Comparison of ENCODE assay signal across 26 cellular contexts in genomic region chr19:23345838-23346237, GRCh38. TPM values are rescaled to one million over a fixed set of nuclear protein-coding genes. Genes with fewer than 3 reads are reported as not detected.
A peak's percentile ranks its signal among the peaks of the same experiment; 100 is the strongest.
DNase-seq lines count a peak whose midpoint lies in the region; ATAC-seq and TF ChIP-seq lines count a peak whose summit lies in the region.
"Had no signal": no experiment of that assay in that cellular context is flagged by ENCODE, and none has a peak within 500 bp of the region (broad histone marks: within the 10 kb centered on the region; RNA-seq: fewer than 3 reads in every experiment).

No MANE protein-coding gene starts in this region.

- peaks cover 14 to 64% of the 10 kb centered on the region in 2 donors for H3K36me3 ChIP-seq in muscle layer of duodenum (ENCODE audit: control insufficient read depth in 1 of 2, insufficient read depth in 2 of 2, low read length in 2 of 2)
- H3K36me3 ChIP-seq: neutrophil, SJSA1 had no signal

- peaks cover 17 to 25% of the 10 kb centered on the region in 2 donors for H3K4me1 Mint-ChIP-seq in effector memory CD8-positive, alpha-beta T cell (ENCODE audit: low read depth in 2 of 2)
- no peaks in the 10 kb centered on the region for H3K4me1 Mint-ChIP-seq in activated CD4-positive, alpha-beta T cell treated with anti-CD3 and anti-CD28 coated beads, Interleukin-2, amount 10 ng/mL, durations not matched to agents 7 days and 5 days
- H3K4me1 Mint-ChIP-seq: activated B cell treated with CpG ODN at 0.5 μM for 24 hours; activated CD4-positive, alpha-beta memory T cell treated with anti-CD3 and anti-CD28 coated beads, Interleukin-2, amount 10 ng/mL, durations not matched to agents 7 days and 5 days; stimulated activated naive CD8-positive, alpha-beta T cell treated with anti-CD3 and anti-CD28 coated beads, Interleukin-15, amount 100 ng/mL, for 72 hours had no signal

- DNase-seq in NCI-H69 (lab: John Stamatoyannopoulos, UW) (peak; percentile 2), germinal center (ENCODE audit: low spot score) (no peak)
- no peak for DNase-seq in effector memory CD8-positive, alpha-beta T cell
- no peak for DNase-seq in activated CD4-positive, alpha-beta T cell treated with anti-CD3 and anti-CD28 coated beads, Interleukin-2, amount 10 ng/mL, durations not matched to agents 7 days and 5 days
- DNase-seq: activated B cell treated with CpG ODN at 0.5 μM for 24 hours; activated CD4-positive, alpha-beta memory T cell treated with anti-CD3 and anti-CD28 coated beads, Interleukin-2, amount 10 ng/mL, durations not matched to agents 7 days and 5 days; activated naive CD4-positive, alpha-beta T cell treated with anti-CD3 and anti-CD28 coated beads, Interleukin-2, amount 50 U/mL, for 16 hours; activated T-cell treated with anti-CD3 and anti-CD28 coated beads, Interleukin-2, amount 50 U/mL, for 48 hours; aorta; CD8-positive, alpha-beta memory T cell; DMS79 treated with DMSO at 0.1 percent for 48 hours; gastrocnemius medialis; NCI-H1436 treated with DMSO at 0.1 percent for 48 hours; NCI-H748 treated with DMSO at 0.1 percent for 48 hours; Peyer's patch; stimulated activated CD4-positive, alpha-beta T cell treated with anti-CD3 and anti-CD28 coated beads, Interleukin-4, amount 100 ng/mL, for 1 hour; stimulated activated naive CD8-positive, alpha-beta T cell treated with anti-CD3 and anti-CD28 coated beads, Interleukin-15, amount 100 ng/mL, for 72 hours; upper lobe of left lung had no signal

- H3K9me3 Mint-ChIP-seq in effector memory CD8-positive, alpha-beta T cell: peaks cover 38 to 45% of the 10 kb centered on the region in 2 donors
- H3K9me3 Mint-ChIP-seq in activated CD4-positive, alpha-beta T cell treated with anti-CD3 and anti-CD28 coated beads, Interleukin-2, amount 10 ng/mL, durations not matched to agents 7 days and 5 days: peaks cover 73% of the 10 kb centered on the region

- H3K9me3 ChIP-seq in muscle layer of duodenum (ENCODE audit: control insufficient read depth in 1 of 2, low read length in 2 of 2): peaks cover 59 to 71% of the 10 kb centered on the region in 2 donors
- H3K9me3 ChIP-seq: SJSA1 had no signal

- H3K4me3 ChIP-seq in muscle layer of duodenum (ENCODE audit: low read depth in 1 of 2, low read length in 2 of 2): peak overlapping the region; percentile 33 to 39
- H3K4me3 ChIP-seq: gastrocnemius medialis, Peyer's patch, SJSA1, upper lobe of left lung had no signal

- H3K4me1 ChIP-seq in muscle layer of duodenum (ENCODE audit: control insufficient read depth in 1 of 2, insufficient read depth in 2 of 2, low read length in 2 of 2): no peaks in the 10 kb centered on the region
- H3K4me1 ChIP-seq: gastrocnemius medialis, Peyer's patch, SJSA1, upper lobe of left lung had no signal

- TF ChIP-seq CTCF in GM12873 (IDR thresholded peaks at IDR 0.05; ENCODE audit: insufficient read depth, low read depth, low read length, missing control alignments): peak; percentile 19

- H3K36me3 Mint-ChIP-seq in effector memory CD8-positive, alpha-beta T cell (ENCODE audit: insufficient read depth): peaks cover 4% of the 10 kb centered on the region
- H3K36me3 Mint-ChIP-seq in activated CD4-positive, alpha-beta T cell treated with anti-CD3 and anti-CD28 coated beads, Interleukin-2, amount 10 ng/mL, durations not matched to agents 7 days and 5 days (ENCODE audit: low read depth): peaks cover 84% of the 10 kb centered on the region

- POLR2A ChIA-PET in activated CD4-positive, alpha-beta T cell treated with anti-CD3 and anti-CD28 coated beads, Interleukin-2, amount 10 ng/mL, durations not matched to agents 7 days and 5 days (lab: Charles Lee): no interaction called here

- peak overlapping the region; percentile 29 to 35 for H3K4me3 Mint-ChIP-seq in effector memory CD8-positive, alpha-beta T cell
- no peak overlapping the region for H3K4me3 Mint-ChIP-seq in activated CD4-positive, alpha-beta T cell treated with anti-CD3 and anti-CD28 coated beads, Interleukin-2, amount 10 ng/mL, durations not matched to agents 7 days and 5 days
- H3K4me3 Mint-ChIP-seq: activated B cell treated with CpG ODN at 0.5 μM for 24 hours; activated CD4-positive, alpha-beta memory T cell treated with anti-CD3 and anti-CD28 coated beads, Interleukin-2, amount 10 ng/mL, durations not matched to agents 7 days and 5 days; CD8-positive, alpha-beta memory T cell; central memory CD8-positive, alpha-beta T cell; stimulated activated naive CD8-positive, alpha-beta T cell treated with anti-CD3 and anti-CD28 coated beads, Interleukin-15, amount 100 ng/mL, for 72 hours had no signal

- TF ChIP-seq POLR2A in GM18505 (IDR thresholded peaks at IDR 0.05; ENCODE audit: borderline replicate concordance, extremely low read depth, insufficient read depth, insufficient read length): no peak

- CTCF ChIA-PET in activated CD4-positive, alpha-beta T cell treated with anti-CD3 and anti-CD28 coated beads, Interleukin-2, amount 10 ng/mL, durations not matched to agents 7 days and 5 days (lab: Charles Lee): no interaction called here

- H3K27ac ChIP-seq in muscle layer of duodenum (ENCODE audit: low read length): no peak overlapping the region
- H3K27ac ChIP-seq: gastrocnemius medialis, neutrophil, Peyer's patch, SJSA1, upper lobe of left lung had no signal

- H3K27me3 ChIP-seq in muscle layer of duodenum (ENCODE audit: low read depth, low read length): no peaks in the 10 kb centered on the region
- H3K27me3 ChIP-seq: gastrocnemius medialis, neutrophil, Peyer's patch, SJSA1, upper lobe of left lung had no signal

- H3K27ac Mint-ChIP-seq in effector memory CD8-positive, alpha-beta T cell: no peak overlapping the region
- H3K27ac Mint-ChIP-seq in activated CD4-positive, alpha-beta T cell treated with anti-CD3 and anti-CD28 coated beads, Interleukin-2, amount 10 ng/mL, durations not matched to agents 7 days and 5 days: no peak overlapping the region
- H3K27ac Mint-ChIP-seq: activated B cell treated with CpG ODN at 0.5 μM for 24 hours; activated CD4-positive, alpha-beta memory T cell treated with anti-CD3 and anti-CD28 coated beads, Interleukin-2, amount 10 ng/mL, durations not matched to agents 7 days and 5 days; CD8-positive, alpha-beta memory T cell had no signal

- ATAC-seq in effector memory CD8-positive, alpha-beta T cell (replicated peaks): no peak
- no peak for ATAC-seq in GM18505 (IDR thresholded peaks at IDR 0.05; ENCODE audit: unreplicated experiment)
- no peak for ATAC-seq in GM21360 (IDR thresholded peaks at IDR 0.05; ENCODE audit: unreplicated experiment)
- ATAC-seq: esophagus mucosa; gastrocnemius medialis; stimulated activated naive CD8-positive, alpha-beta T cell treated with anti-CD3 and anti-CD28 coated beads, Interleukin-15, amount 100 ng/mL, for 72 hours had no signal

- H3K27me3 Mint-ChIP-seq in effector memory CD8-positive, alpha-beta T cell: no peaks in the 10 kb centered on the region
- no peaks in the 10 kb centered on the region for H3K27me3 Mint-ChIP-seq in activated CD4-positive, alpha-beta T cell treated with anti-CD3 and anti-CD28 coated beads, Interleukin-2, amount 10 ng/mL, durations not matched to agents 7 days and 5 days
- H3K27me3 Mint-ChIP-seq: activated B cell treated with CpG ODN at 0.5 μM for 24 hours; activated CD4-positive, alpha-beta memory T cell treated with anti-CD3 and anti-CD28 coated beads, Interleukin-2, amount 10 ng/mL, durations not matched to agents 7 days and 5 days; CD8-positive, alpha-beta memory T cell; central memory CD8-positive, alpha-beta T cell; stimulated activated naive CD8-positive, alpha-beta T cell treated with anti-CD3 and anti-CD28 coated beads, Interleukin-15, amount 100 ng/mL, for 72 hours had no signal

RNA-seq across cellular contexts. Expression of gene ZNF91, which starts 49.4 kb away (rescaled TPM):
- 10 to 100 TPM; 56.8 to 64.7 TPM for total RNA-seq in activated CD4-positive, alpha-beta T cell treated with anti-CD3 and anti-CD28 coated beads, Interleukin-2, amount 10 ng/mL, durations not matched to agents 7 days and 5 days
